1 cellular context compared by ENCODE assay signal in the genomic region with DNA sequence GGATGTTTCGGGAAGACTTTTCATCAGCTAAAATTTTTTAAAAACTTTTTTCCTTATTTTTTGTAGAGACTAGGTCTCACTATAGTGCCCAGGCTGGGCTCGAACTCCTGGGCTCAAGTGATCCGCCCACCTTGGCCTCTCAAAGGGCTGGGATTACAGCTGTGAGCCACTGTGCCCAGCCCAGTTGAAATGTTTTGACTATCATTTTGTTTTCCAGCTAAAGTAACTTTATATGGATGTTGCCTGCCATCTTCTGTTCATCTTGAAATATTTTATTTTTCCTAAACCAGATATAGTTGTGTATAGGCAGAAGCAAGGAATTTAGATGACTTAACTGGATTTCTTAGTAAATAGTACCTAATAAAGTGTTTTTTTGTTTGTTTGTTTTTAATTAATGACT.
TF ChIP-seq lines count a peak whose summit lies in the region.

No MANE protein-coding gene starts in this region.

TF ChIP-seq in SK-N-SH treated with all-trans-retinoic acid at 6 μM for 48 hours, 23 proteins besides CTCF, POLR2A, EP300 and RAD21 (continued from another document):
- TF ChIP-seq ARNTL (CRISPR knock-in tag; IDR thresholded peaks at IDR 0.05; ENCODE audit: borderline replicate concordance, low read depth) = no peak
- no peak for TF ChIP-seq ZNF8 (CRISPR knock-in tag; IDR thresholded peaks at IDR 0.05)
- no peak for TF ChIP-seq SNAI2 (CRISPR knock-in tag; IDR thresholded peaks at IDR 0.05)
- no peak for TF ChIP-seq ZC3H10 (CRISPR knock-in tag; IDR thresholded peaks at IDR 0.05)
